ENCODE assay signal across 1 cellular context in the genomic region with DNA sequence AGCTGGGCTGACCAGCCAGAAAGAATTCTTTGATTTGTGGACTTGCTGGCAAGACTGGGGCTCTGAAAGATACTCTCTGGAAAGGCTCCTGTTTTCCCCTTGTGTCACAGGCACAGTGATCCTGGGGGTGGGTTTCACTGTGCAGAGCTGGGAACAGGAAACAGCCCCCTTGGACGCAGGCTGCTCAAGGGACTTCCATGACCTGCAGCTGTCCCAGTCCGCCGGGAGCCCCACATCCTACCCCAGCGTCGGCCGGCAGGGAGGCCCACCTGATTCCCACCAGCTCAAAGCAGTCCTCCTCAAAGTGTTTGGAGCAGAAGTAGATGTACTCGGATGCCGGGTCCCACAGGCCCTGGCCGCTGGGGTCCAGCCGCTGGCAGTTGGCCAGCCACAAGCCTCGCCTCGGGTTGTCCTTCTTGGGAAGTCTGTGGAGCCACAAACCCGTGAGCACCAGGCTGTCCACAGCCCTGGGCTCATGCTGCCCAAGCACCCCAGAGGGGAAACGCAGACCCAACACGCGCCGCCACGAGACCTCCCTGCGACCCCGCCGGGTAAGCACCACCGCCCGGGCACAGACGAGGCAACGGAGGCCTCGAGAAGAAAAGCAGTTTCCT.
TF ChIP-seq lines count a peak whose summit lies in the region.

No MANE protein-coding gene starts in this region.

TF ChIP-seq in HEK293, 187 proteins besides CTCF, POLR2A, EP300 and RAD21 (continued from another document):
- TF ChIP-seq ZBTB11 (tag by site-specific recombination; conservative IDR thresholded peaks at IDR 0.05; ENCODE audit: low read depth), result no peak
- no peak for TF ChIP-seq ZFP41 (tag by site-specific recombination; IDR thresholded peaks at IDR 0.05; ENCODE audit: borderline replicate concordance)
- no peak for TF ChIP-seq ZSCAN30 (tag by site-specific recombination; IDR thresholded peaks at IDR 0.05)
- no peak for TF ChIP-seq ZNF211 (tag by site-specific recombination; IDR thresholded peaks at IDR 0.05; ENCODE audit: low read depth)
- TF ChIP-seq GLIS2 (tag by site-specific recombination; IDR thresholded peaks at IDR 0.05), result no peak; the same call in 1 of the 2 replicates
- no peak for TF ChIP-seq ZFP37 (tag by site-specific recombination; IDR thresholded peaks at IDR 0.05)
- no peak for TF ChIP-seq ZNF169 (tag by site-specific recombination; IDR thresholded peaks at IDR 0.05)
- TF ChIP-seq SCRT1 (tag by site-specific recombination; IDR thresholded peaks at IDR 0.05; ENCODE audit: borderline replicate concordance), result no peak
- no peak for TF ChIP-seq ZNF133 (tag by site-specific recombination; IDR thresholded peaks at IDR 0.05)
- 0 out of 2 replicates have a peak, but pooled peaks have one; percentile 81 for TF ChIP-seq ZNF792 (tag by site-specific recombination; IDR thresholded peaks at IDR 0.05)
- TF ChIP-seq, protein P1, sequence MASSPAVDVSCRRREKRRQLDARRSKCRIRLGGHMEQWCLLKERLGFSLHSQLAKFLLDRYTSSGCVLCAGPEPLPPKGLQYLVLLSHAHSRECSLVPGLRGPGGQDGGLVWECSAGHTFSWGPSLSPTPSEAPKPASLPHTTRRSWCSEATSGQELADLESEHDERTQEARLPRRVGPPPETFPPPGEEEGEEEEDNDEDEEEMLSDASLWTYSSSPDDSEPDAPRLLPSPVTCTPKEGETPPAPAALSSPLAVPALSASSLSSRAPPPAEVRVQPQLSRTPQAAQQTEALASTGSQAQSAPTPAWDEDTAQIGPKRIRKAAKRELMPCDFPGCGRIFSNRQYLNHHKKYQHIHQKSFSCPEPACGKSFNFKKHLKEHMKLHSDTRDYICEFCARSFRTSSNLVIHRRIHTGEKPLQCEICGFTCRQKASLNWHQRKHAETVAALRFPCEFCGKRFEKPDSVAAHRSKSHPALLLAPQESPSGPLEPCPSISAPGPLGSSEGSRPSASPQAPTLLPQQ (tag by site-specific recombination; IDR thresholded peaks at IDR 0.05), result peak; percentile 51; the same call in 1 of the 2 replicates
- no peak for TF ChIP-seq ZNF747 (tag by site-specific recombination; IDR thresholded peaks at IDR 0.05)
- no peak for TF ChIP-seq ZNF391 (tag by site-specific recombination; IDR thresholded peaks at IDR 0.05; ENCODE audit: borderline replicate concordance, low read depth)
- TF ChIP-seq ZNF501 (tag by site-specific recombination; IDR thresholded peaks at IDR 0.05), result no peak
- TF ChIP-seq ZNF596 (tag by site-specific recombination; IDR thresholded peaks at IDR 0.05), result no peak
- 0 out of 2 replicates have a peak, but pooled peaks have one; percentile 33 for TF ChIP-seq KLF7 (tag by site-specific recombination; IDR thresholded peaks at IDR 0.05; ENCODE audit: borderline replicate concordance)
- no peak for TF ChIP-seq ZNF629 (tag by site-specific recombination; IDR thresholded peaks at IDR 0.05)
- TF ChIP-seq AEBP2 (tag by site-specific recombination; IDR thresholded peaks at IDR 0.05; ENCODE audit: borderline replicate concordance), result no peak
- no peak for TF ChIP-seq ZNF114 (tag by site-specific recombination; IDR thresholded peaks at IDR 0.05)
- TF ChIP-seq, protein P2, sequence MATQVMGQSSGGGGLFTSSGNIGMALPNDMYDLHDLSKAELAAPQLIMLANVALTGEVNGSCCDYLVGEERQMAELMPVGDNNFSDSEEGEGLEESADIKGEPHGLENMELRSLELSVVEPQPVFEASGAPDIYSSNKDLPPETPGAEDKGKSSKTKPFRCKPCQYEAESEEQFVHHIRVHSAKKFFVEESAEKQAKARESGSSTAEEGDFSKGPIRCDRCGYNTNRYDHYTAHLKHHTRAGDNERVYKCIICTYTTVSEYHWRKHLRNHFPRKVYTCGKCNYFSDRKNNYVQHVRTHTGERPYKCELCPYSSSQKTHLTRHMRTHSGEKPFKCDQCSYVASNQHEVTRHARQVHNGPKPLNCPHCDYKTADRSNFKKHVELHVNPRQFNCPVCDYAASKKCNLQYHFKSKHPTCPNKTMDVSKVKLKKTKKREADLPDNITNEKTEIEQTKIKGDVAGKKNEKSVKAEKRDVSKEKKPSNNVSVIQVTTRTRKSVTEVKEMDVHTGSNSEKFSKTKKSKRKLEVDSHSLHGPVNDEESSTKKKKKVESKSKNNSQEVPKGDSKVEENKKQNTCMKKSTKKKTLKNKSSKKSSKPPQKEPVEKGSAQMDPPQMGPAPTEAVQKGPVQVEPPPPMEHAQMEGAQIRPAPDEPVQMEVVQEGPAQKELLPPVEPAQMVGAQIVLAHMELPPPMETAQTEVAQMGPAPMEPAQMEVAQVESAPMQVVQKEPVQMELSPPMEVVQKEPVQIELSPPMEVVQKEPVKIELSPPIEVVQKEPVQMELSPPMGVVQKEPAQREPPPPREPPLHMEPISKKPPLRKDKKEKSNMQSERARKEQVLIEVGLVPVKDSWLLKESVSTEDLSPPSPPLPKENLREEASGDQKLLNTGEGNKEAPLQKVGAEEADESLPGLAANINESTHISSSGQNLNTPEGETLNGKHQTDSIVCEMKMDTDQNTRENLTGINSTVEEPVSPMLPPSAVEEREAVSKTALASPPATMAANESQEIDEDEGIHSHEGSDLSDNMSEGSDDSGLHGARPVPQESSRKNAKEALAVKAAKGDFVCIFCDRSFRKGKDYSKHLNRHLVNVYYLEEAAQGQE (tag by site-specific recombination; IDR thresholded peaks at IDR 0.05), result 0 out of 2 replicates have a peak, but pooled peaks have one; percentile 7
- peak; percentile 46; the same call in 1 of the 2 replicates for TF ChIP-seq HIC1 (tag by site-specific recombination; IDR thresholded peaks at IDR 0.05)
